In genomic region chr10:73780301-73780700, GRCh38 we compare ENCODE assay signal across 1 cellular context.
TF ChIP-seq lines count a peak whose summit lies in the region.

No MANE protein-coding gene starts in this region.

TF ChIP-seq in HepG2, 621 proteins besides CTCF, POLR2A, EP300 and RAD21:
- TF ChIP-seq ZFAT (CRISPR knock-in tag; conservative IDR thresholded peaks at IDR 0.05) (no peak), FIP1L1 (IDR thresholded peaks at IDR 0.05; ENCODE audit: borderline replicate concordance, insufficient read depth, low read depth, low read length) (no peak), ATF7 (IDR thresholded peaks at IDR 0.05) (no peak), ATF7 (CRISPR knock-in tag; IDR thresholded peaks at IDR 0.05) (no peak), GFI1 (CRISPR knock-in tag; IDR thresholded peaks at IDR 0.05; ENCODE audit: borderline replicate concordance) (no peak), NKX3-1 (CRISPR knock-in tag; IDR thresholded peaks at IDR 0.05) (no peak), RARG (CRISPR knock-in tag; IDR thresholded peaks at IDR 0.05; ENCODE audit: low read depth) (no peak), SRF (IDR thresholded peaks at IDR 0.05; ENCODE audit: low read depth, low read length) (no peak), SRY (CRISPR knock-in tag; IDR thresholded peaks at IDR 0.05) (no peak), POLR2G (IDR thresholded peaks at IDR 0.05; ENCODE audit: low read depth, low read length) (0 out of 2 replicates have a peak, but pooled peaks have one; percentile 43)
TF ChIP-seq in HepG2: peak in this region for 1.
